Comparison of ENCODE assay signal across 1 cellular context in genomic region chr17:76547183-76547641, GRCh38.
A peak's percentile ranks its signal among the peaks of the same experiment; 100 is the strongest.
TF ChIP-seq lines count a peak whose summit lies in the region.

No MANE protein-coding gene starts in this region.

TF ChIP-seq in HepG2, 621 proteins besides CTCF, POLR2A, EP300 and RAD21 (continued from another document):
- 0 out of 2 replicates have a peak, but pooled peaks have one; percentile 43 for TF ChIP-seq ZNF556 (CRISPR knock-in tag; IDR thresholded peaks at IDR 0.05; ENCODE audit: borderline replicate concordance)
- TF ChIP-seq ZNF207 (IDR thresholded peaks at IDR 0.05; ENCODE audit: borderline replicate concordance): no peak
- 0 out of 2 replicates have a peak, but pooled peaks have one; percentile 12 for TF ChIP-seq SMAD1 (CRISPR knock-in tag; IDR thresholded peaks at IDR 0.05; ENCODE audit: borderline replicate concordance, low read depth)
- TF ChIP-seq TFE3 (CRISPR knock-in tag; IDR thresholded peaks at IDR 0.05): 0 out of 2 replicates have a peak, but pooled peaks have one; percentile 32
- no peak for TF ChIP-seq ZSCAN12 (CRISPR knock-in tag; IDR thresholded peaks at IDR 0.05)
- TF ChIP-seq ZNF772 (CRISPR knock-in tag; IDR thresholded peaks at IDR 0.05): 0 out of 2 replicates have a peak, but pooled peaks have one; percentile 34
- peak; percentile 35 for TF ChIP-seq SAP130 (CRISPR knock-in tag; IDR thresholded peaks at IDR 0.05; ENCODE audit: low read depth)
- peak; percentile 77 for TF ChIP-seq ZBTB33 (CRISPR knock-in tag; IDR thresholded peaks at IDR 0.05)
- 0 out of 2 replicates have a peak, but pooled peaks have one; percentile 43 for TF ChIP-seq ZNF614 (CRISPR knock-in tag; IDR thresholded peaks at IDR 0.05; ENCODE audit: borderline replicate concordance)
TF ChIP-seq in HepG2: peak in this region for 100.
